In genomic region chr17:4144411-4144747, GRCh38 we compare ENCODE assay signal across 8 cellular contexts. TPM values are rescaled to one million over a fixed set of nuclear protein-coding genes. Genes with fewer than 3 reads are reported as not detected.
DNase-seq lines count a peak whose midpoint lies in the region; ATAC-seq and TF ChIP-seq lines count a peak whose summit lies in the region.

No MANE protein-coding gene starts in this region.

- H3K9ac ChIP-seq in SK-N-MC (ENCODE audit: insufficient read length) (peak overlapping the region; percentile 92), fibroblast of lung (ENCODE audit: insufficient read depth, low read length) (peak overlapping the region; percentile 99)

- ATAC-seq in HG02678 (IDR thresholded peaks at IDR 0.05; ENCODE audit: unreplicated experiment) = no peak

- peak overlapping the region; percentile 88 for H3K4me2 ChIP-seq in fibroblast of lung (ENCODE audit: extremely low read depth, insufficient read depth, low read length)

- no peak overlapping the region for H2AFZ ChIP-seq in fibroblast of lung (ENCODE audit: low read length)

- H4K20me1 ChIP-seq in fibroblast of lung (ENCODE audit: control insufficient read depth, extremely low read depth, insufficient read depth, low read length) = no peaks in the 10 kb centered on the region

- H3K36me3 ChIP-seq in SK-N-MC (ENCODE audit: insufficient read depth, low read length) (no peaks in the 10 kb centered on the region), fibroblast of lung (ENCODE audit: control insufficient read depth, insufficient read depth, low read length) (no peaks in the 10 kb centered on the region)

- peaks cover 35% of the 10 kb centered on the region for H3K79me2 ChIP-seq in fibroblast of lung (ENCODE audit: control insufficient read depth, insufficient read depth, low read length)

- H3K27me3 ChIP-seq in fibroblast of lung (ENCODE audit: control insufficient read depth, insufficient read depth, low read length) = no peaks in the 10 kb centered on the region

- H3K9me3 ChIP-seq in SK-N-MC (ENCODE audit: low read depth, low read length) (no peaks in the 10 kb centered on the region), fibroblast of lung (ENCODE audit: control insufficient read depth, insufficient read depth, low read depth, low read length) (no peaks in the 10 kb centered on the region)

- DNase-seq in SK-N-MC (ENCODE audit: low read depth, low spot score) = no peak
- no peak for DNase-seq in fibroblast of lung (ENCODE audit: low read depth in 2 of 2)
- no peak for DNase-seq in retinal pigment epithelial cell (ENCODE audit: low read depth)
- no peak for DNase-seq in AG08395 (ENCODE audit: low spot score)
- no peak for DNase-seq in hippocampal formation (lab: John Stamatoyannopoulos, UW)
- DNase-seq in DMS79 (lab: John Stamatoyannopoulos, UW) = no peak

- H3K4me3 ChIP-seq in GM08714 (ENCODE audit: low read length) (peak overlapping the region; percentile 92), SK-N-MC (peak overlapping the region; percentile 91), fibroblast of lung (replicated peaks in 1 of 4; ENCODE audit: control extremely low read depth in 1 of 4, insufficient read depth in 1 of 4, low read depth in 3 of 4, low read length in 4 of 4) (peak overlapping the region; percentile 55 to 93 (median 76)), retinal pigment epithelial cell (ENCODE audit: low read length) (peak overlapping the region; percentile 86)

- TF ChIP-seq CTCF in fibroblast of lung (conservative IDR thresholded peaks at IDR 0.05 in 1 of 2, IDR thresholded peaks at IDR 0.05 in 1 of 2; ENCODE audit: low read depth in 1 of 2, low read length in 2 of 2) = no peak
- TF ChIP-seq CTCF in retinal pigment epithelial cell (conservative IDR thresholded peaks at IDR 0.05; ENCODE audit: low read depth, low read length) = no peak

- H3K27ac ChIP-seq in SK-N-MC (peak overlapping the region; percentile 99; the same call in 1 of the 2 replicates), fibroblast of lung (ENCODE audit: insufficient read depth, low read length) (peak overlapping the region; percentile 99)

- H3K4me1 ChIP-seq in fibroblast of lung (ENCODE audit: control insufficient read depth, extremely low read depth, insufficient read depth, low read length) = peaks cover 10% of the 10 kb centered on the region

RNA-seq across cellular contexts. Expression of gene CYB5D2, which starts 1.4 kb away (rescaled TPM):
- total RNA-seq in fibroblast of lung = 23.4 and 35.7 TPM in 2 replicates
- 18.4 and 19.3 TPM in 2 replicates for polyA plus RNA-seq in fibroblast of lung
- polyA plus RNA-seq in fibroblast of lung (2012) = 16.3 and 19.5 TPM in 2 replicates
- 30.8 and 44.1 TPM in 2 replicates for polyA minus RNA-seq in fibroblast of lung (ENCODE audit: low replicate concordance)

RNA-seq across cellular contexts. Expression of gene ZZEF1, which starts 1.5 kb away (rescaled TPM):
- 22.6 and 32.9 TPM in 2 replicates for total RNA-seq in fibroblast of lung
- 14.1 and 14.5 TPM in 2 replicates for polyA plus RNA-seq in fibroblast of lung
- 12.1 and 12.5 TPM in 2 replicates for polyA plus RNA-seq in fibroblast of lung (2012)
- 66.0 and 114 TPM in 2 replicates for polyA minus RNA-seq in fibroblast of lung (ENCODE audit: low replicate concordance)
